ENCODE assay signal across 23 cellular contexts in genomic region chr16:47524007-47524405, GRCh38.
A peak's percentile ranks its signal among the peaks of the same experiment; 100 is the strongest.
DNase-seq lines count a peak whose midpoint lies in the region; ATAC-seq and TF ChIP-seq lines count a peak whose summit lies in the region.
"Had no signal": no experiment of that assay in that cellular context is flagged by ENCODE, and none has a peak within 500 bp of the region (broad histone marks: within the 10 kb centered on the region; RNA-seq: fewer than 3 reads in every experiment).

No MANE protein-coding gene starts in this region.

- H3K4me1 ChIP-seq in right atrium auricular region (peaks cover 0 to 17% of the 10 kb centered on the region in 2 donors), subcutaneous abdominal adipose tissue (ENCODE audit: control insufficient read depth in 5 of 5, insufficient read depth in 5 of 5, low read length in 5 of 5) (peaks cover 0 to 11% (median 0%) of the 10 kb centered on the region in 5 donors)
- H3K4me1 ChIP-seq: prostate gland had no signal

- H3K9me3 ChIP-seq in right atrium auricular region = no peaks in the 10 kb centered on the region
- H3K9me3 ChIP-seq in SU-DHL-6 (ENCODE audit: insufficient read depth, low read length) = no peaks in the 10 kb centered on the region
- H3K9me3 ChIP-seq in subcutaneous abdominal adipose tissue (ENCODE audit: control insufficient read depth in 5 of 5, low read length in 5 of 5) = no peaks in the 10 kb centered on the region
- H3K9me3 ChIP-seq: adrenal gland, body of pancreas, HAP-1, neutrophil, prostate gland, tibial nerve had no signal

- H3K27me3 ChIP-seq in right atrium auricular region = no peaks in the 10 kb centered on the region
- no peaks in the 10 kb centered on the region for H3K27me3 ChIP-seq in SU-DHL-6 (ENCODE audit: low read length)
- no peaks in the 10 kb centered on the region for H3K27me3 ChIP-seq in subcutaneous abdominal adipose tissue (ENCODE audit: control insufficient read depth in 5 of 5, insufficient read depth in 4 of 5, low read length in 5 of 5)
- H3K27me3 ChIP-seq: adrenal gland, body of pancreas, neutrophil, tibial nerve had no signal

- H3K4me3 Mint-ChIP-seq in immature natural killer cell = no peak overlapping the region
- H3K4me3 Mint-ChIP-seq: activated CD4-positive, alpha-beta T cell treated with anti-CD3 and anti-CD28 coated beads, Interleukin-2, amount 10 ng/mL, durations not matched to agents 7 days and 5 days; activated T-cell treated with anti-CD3 and anti-CD28 coated beads, Interleukin-2, amount 50 U/mL, for 24 hours had no signal

- CTCF ChIA-PET in RWPE1 (lab: Yijun Ruan, JAX) = interaction anchor here (0.6 kb wide), 1 partner anchor 412 kb away, joined by 4 read pairs; no protein-coding TSS in a partner anchor

- peaks cover 0 to 38% (median 0%) of the 10 kb centered on the region in 3 donors for H3K36me3 Mint-ChIP-seq in immature natural killer cell

- TF ChIP-seq CTCF in right atrium auricular region (IDR thresholded peaks at IDR 0.05) (no peak), SU-DHL-6 (IDR thresholded peaks at IDR 0.05; ENCODE audit: insufficient read depth, low read length, poor library complexity, severe bottlenecking) (no peak), RWPE1 (conservative IDR thresholded peaks at IDR 0.05; ENCODE audit: low read depth) (no peak)

- H3F3A ChIP-seq in SU-DHL-6 (ENCODE audit: insufficient read depth) = peaks cover 6% of the 10 kb centered on the region; the same call in 1 of the 2 replicates

- H3K9me3 Mint-ChIP-seq in immature natural killer cell = no peaks in the 10 kb centered on the region
- H3K9me3 Mint-ChIP-seq: activated T-cell treated with anti-CD3 and anti-CD28 coated beads, Interleukin-2, amount 50 U/mL, for 24 hours had no signal

- intact Hi-C loops in Right ventricle myocardium superior (cut with DNase I) = no loop called here

- H3K27ac ChIP-seq in right atrium auricular region (peak overlapping the region; percentile 11 to 32), SU-DHL-6 (ENCODE audit: low read depth, low read length) (peak overlapping the region; percentile 59), subcutaneous abdominal adipose tissue (ENCODE audit: low read depth, low read length) (peak overlapping the region; percentile 28), RWPE1 (no peak overlapping the region)
- H3K27ac ChIP-seq: adrenal gland, body of pancreas, neutrophil, prostate gland, WERI-Rb-1 had no signal

- POLR2A ChIA-PET in RWPE1 (lab: Yijun Ruan, JAX; ENCODE audit: low non-redundant PET) = no interaction called here

- no peak overlapping the region for H2AFZ ChIP-seq in SU-DHL-6 (ENCODE audit: low read depth, low read length, severe bottlenecking)

- H3K27me3 Mint-ChIP-seq in immature natural killer cell (ENCODE audit: low read depth in 3 of 3) = no peaks in the 10 kb centered on the region
- H3K27me3 Mint-ChIP-seq: activated CD4-positive, alpha-beta T cell treated with anti-CD3 and anti-CD28 coated beads, Interleukin-2, amount 10 ng/mL, durations not matched to agents 7 days and 5 days; activated T-cell treated with anti-CD3 and anti-CD28 coated beads, Interleukin-2, amount 50 U/mL, for 24 hours had no signal

- no peaks in the 10 kb centered on the region for H4K20me1 ChIP-seq in SU-DHL-6 (ENCODE audit: low read depth, low read length)

- H3K27ac Mint-ChIP-seq in immature natural killer cell = peak overlapping the region in 4 of 6 donors; percentile 6 to 58 (median 32)
- H3K27ac Mint-ChIP-seq: activated CD4-positive, alpha-beta T cell treated with anti-CD3 and anti-CD28 coated beads, Interleukin-2, amount 10 ng/mL, durations not matched to agents 7 days and 5 days; activated T-cell treated with anti-CD3 and anti-CD28 coated beads, Interleukin-2, amount 50 U/mL, for 24 hours had no signal

- H3K36me3 ChIP-seq in right atrium auricular region (peaks cover 3% of the 10 kb centered on the region), SU-DHL-6 (ENCODE audit: low read length) (no peaks in the 10 kb centered on the region), subcutaneous abdominal adipose tissue (ENCODE audit: control insufficient read depth in 5 of 5, insufficient read depth in 5 of 5, low read length in 5 of 5) (peaks cover 0 to 16% (median 9%) of the 10 kb centered on the region in 5 donors)
- H3K36me3 ChIP-seq: adrenal gland, HAP-1, prostate gland, WERI-Rb-1 had no signal

- no peak for DNase-seq in right atrium auricular region (ENCODE audit: low spot score)
- DNase-seq in Right ventricle myocardium superior = no peak
- DNase-seq in immature natural killer cell = no peak
- DNase-seq in T-helper 9 cell = no peak
- no peak for DNase-seq in HPDE6-E6E7 (ENCODE audit: extremely low spot score)
- no peak for DNase-seq in RWPE1 (ENCODE audit: low spot score)
- DNase-seq: activated CD4-positive, alpha-beta T cell treated with anti-CD3 and anti-CD28 coated beads, Interleukin-2, amount 10 ng/mL, durations not matched to agents 7 days and 5 days; activated naive CD4-positive, alpha-beta T cell; activated T-cell treated with anti-CD3 and anti-CD28 coated beads, Interleukin-2, amount 50 U/mL, for 24 hours; adrenal gland; body of pancreas; NCI-H1417 treated with DMSO at 0.1 percent for 48 hours; NCI-H2081; NCI-H2227 treated with DMSO at 0.1 percent for 48 hours; NCI-H69; WERI-Rb-1 had no signal

- peaks cover 11 to 16% of the 10 kb centered on the region in 2 donors for H3K4me1 Mint-ChIP-seq in immature natural killer cell

- no peak overlapping the region for H3K4me3 ChIP-seq in right atrium auricular region
- H3K4me3 ChIP-seq in SU-DHL-6 (ENCODE audit: insufficient read depth, low read length, poor library complexity, severe bottlenecking) = no peak overlapping the region
- no peak overlapping the region for H3K4me3 ChIP-seq in subcutaneous abdominal adipose tissue (ENCODE audit: low read depth in 1 of 5, low read length in 5 of 5)
- H3K4me3 ChIP-seq: adrenal gland, body of pancreas, HAP-1, prostate gland, tibial nerve had no signal

- H3K9ac ChIP-seq in SU-DHL-6 (ENCODE audit: low read length) = no peak overlapping the region
- no peak overlapping the region for H3K9ac ChIP-seq in subcutaneous abdominal adipose tissue (ENCODE audit: low read length in 5 of 5)

- H3K79me2 ChIP-seq in SU-DHL-6 (ENCODE audit: insufficient read depth, low read length) = peaks cover 13% of the 10 kb centered on the region; the same call in 1 of the 2 replicates

- no peaks in the 10 kb centered on the region for H3K9me2 ChIP-seq in SU-DHL-6 (replicated peaks; ENCODE audit: insufficient read depth, low read length)

- no peak overlapping the region for H3K4me2 ChIP-seq in SU-DHL-6 (ENCODE audit: low read depth, low read length, poor library complexity, severe bottlenecking)

- no peak for ATAC-seq in Right ventricle myocardium superior (ENCODE audit: poor library complexity)
- ATAC-seq: body of pancreas, SK-N-SH treated with all-trans-retinoic acid at 6 μM for 48 hours had no signal
